ENCODE assay signal across 21 cellular contexts in the genomic region with DNA sequence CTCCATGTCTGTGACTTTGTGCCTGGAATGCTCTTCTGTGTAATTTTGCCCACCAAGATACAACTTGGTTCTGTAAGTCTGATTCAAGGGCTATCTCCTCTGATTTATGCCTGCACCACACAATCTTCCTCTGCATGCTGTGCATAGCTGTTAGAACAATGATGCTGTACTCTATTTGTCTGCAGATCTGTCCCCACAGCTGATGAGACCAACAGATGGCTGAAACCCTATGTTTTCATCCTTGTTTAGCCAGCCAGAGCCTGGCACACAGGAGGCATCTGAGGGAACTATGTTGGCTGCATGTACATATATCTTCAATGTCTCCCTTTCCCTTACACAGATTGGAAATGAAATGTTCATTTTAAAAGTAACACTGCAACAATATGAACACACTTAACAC. TPM values are rescaled to one million over a fixed set of nuclear protein-coding genes. Genes with fewer than 3 reads are reported as not detected.
"Had no signal": no experiment of that assay in that cellular context is flagged by ENCODE, and none has a peak within 500 bp of the region (broad histone marks: within the 10 kb centered on the region; RNA-seq: fewer than 3 reads in every experiment).

No MANE protein-coding gene starts in this region.

- H3K4me1 ChIP-seq: colonic mucosa, foreskin keratinocyte, upper lobe of left lung, uterus had no signal

- H3K27me3 ChIP-seq: colonic mucosa, foreskin keratinocyte, ovary, right atrium auricular region, stomach, upper lobe of left lung, uterus had no signal

- H3K9me3 ChIP-seq: colonic mucosa, mucosa of descending colon, ovary, right atrium auricular region, stomach, upper lobe of left lung, uterus had no signal

- DNase-seq: colonic mucosa; dermis blood vessel endothelial cell; erythroblast; foreskin keratinocyte; immature natural killer cell; kidney; left cardiac atrium; left ventricle myocardium superior; mucosa of descending colon; naive thymus-derived CD8-positive, alpha-beta T cell; ovary; small intestine; stimulated activated CD4-positive, alpha-beta T cell treated with anti-CD3 and anti-CD28 coated beads, Interleukin-12 subunit alpha, Interleukin-12 subunit beta, amount 100 ng/mL, for 4 hours; stimulated activated naive CD4-positive, alpha-beta T cell; stomach; substantia nigra; upper lobe of left lung; uterus had no signal

- H3K4me3 ChIP-seq: colonic mucosa, lung, mucosa of descending colon, ovary, right atrium auricular region, stomach, upper lobe of left lung, uterus had no signal

- H3K27ac ChIP-seq: colonic mucosa, foreskin keratinocyte, ovary, right atrium auricular region, stomach, upper lobe of left lung, uterus had no signal

- FAIRE-seq: endothelial cell of umbilical vein, kidney, small intestine had no signal

- H3K36me3 ChIP-seq: colonic mucosa, ovary, uterus had no signal

RNA-seq across cellular contexts. Expression of gene ABCA4, which starts 57.9 kb away (rescaled TPM):
- total RNA-seq: foreskin keratinocyte; naive thymus-derived CD8-positive, alpha-beta T cell had no signal
- polyA plus RNA-seq: foreskin keratinocyte; naive thymus-derived CD8-positive, alpha-beta T cell had no signal

RNA-seq across cellular contexts. Expression of gene ARHGAP29, which starts 58.5 kb away (rescaled TPM):
- total RNA-seq: naive thymus-derived CD8-positive, alpha-beta T cell had no signal
- polyA plus RNA-seq: immature natural killer cell; naive thymus-derived CD8-positive, alpha-beta T cell had no signal
